Comparison of ENCODE assay signal across 1 cellular context in genomic region chr10:125000366-125001312, GRCh38.
TF ChIP-seq lines count a peak whose summit lies in the region.

No MANE protein-coding gene starts in this region.

TF ChIP-seq in H1, 55 proteins besides CTCF, POLR2A, EP300 and RAD21:
- 0 out of 2 replicates have a peak, but pooled peaks have one; percentile 12 for TF ChIP-seq POLR2AphosphoS5 (IDR thresholded peaks at IDR 0.05; ENCODE audit: low read depth, low read length)
- no peak for TF ChIP-seq CREB1 (IDR thresholded peaks at IDR 0.05)
- no peak for TF ChIP-seq TBP (IDR thresholded peaks at IDR 0.05; ENCODE audit: low read depth, low read length)
- TF ChIP-seq BRCA1 (IDR thresholded peaks at IDR 0.05; ENCODE audit: low read depth, low read length) = no peak
